Comparison of ENCODE assay signal across 37 cellular contexts in genomic region chr5:131899686-131900085, GRCh38. TPM values are rescaled to one million over a fixed set of nuclear protein-coding genes. Genes with fewer than 3 reads are reported as not detected.
DNase-seq lines count a peak whose midpoint lies in the region; ATAC-seq lines count a peak whose summit lies in the region.
"Had no signal": no experiment of that assay in that cellular context is flagged by ENCODE, and none has a peak within 500 bp of the region (broad histone marks: within the 10 kb centered on the region; RNA-seq: fewer than 3 reads in every experiment).

No MANE protein-coding gene starts in this region.

- no peak for ATAC-seq in activated naive CD4-positive, alpha-beta T cell treated with anti-CD3 and anti-CD28 coated beads, Interleukin-2, amount 50 U/mL, for 72 hours
- ATAC-seq in GM21529 (IDR thresholded peaks at IDR 0.05; ENCODE audit: unreplicated experiment), result no peak
- ATAC-seq: esophagus mucosa; mucosa of descending colon; natural killer cell treated with Interleukin-12 subunit alpha and Interleukin-12 subunit beta and Interleukin-15 and Interleukin-18, amount 100 ng/mL, for 72 hours; Panc1; psoas muscle; stimulated activated memory B cell treated with anti-CD40 and anti-IgM and Interleukin-4, amounts not matched to agents 10 μg/mL and 1 μg/mL and 100 μg/mL, for 72 hours had no signal

- H3K4me1 Mint-ChIP-seq in activated naive CD4-positive, alpha-beta T cell treated with anti-CD3 and anti-CD28 coated beads, Interleukin-2, amount 10 ng/mL, durations not matched to agents 7 days and 5 days, result peaks cover 34% of the 10 kb centered on the region
- H3K4me1 Mint-ChIP-seq: endodermal cell; stimulated activated memory B cell treated with anti-CD40 and anti-IgM and Interleukin-4, amounts not matched to agents 10 μg/mL and 1 μg/mL and 100 μg/mL, for 72 hours had no signal

- H3K9me3 Mint-ChIP-seq in activated naive CD4-positive, alpha-beta T cell treated with anti-CD3 and anti-CD28 coated beads, Interleukin-2, amount 10 ng/mL, durations not matched to agents 7 days and 5 days, result peaks cover 81% of the 10 kb centered on the region
- peaks cover 32 to 34% of the 10 kb centered on the region in 2 donors for H3K9me3 Mint-ChIP-seq in activated naive CD4-positive, alpha-beta T cell treated with anti-CD3 and anti-CD28 coated beads, Interleukin-2, amount 50 U/mL, for 72 hours

- CTCF ChIA-PET in activated naive CD4-positive, alpha-beta T cell treated with anti-CD3 and anti-CD28 coated beads, Interleukin-2, amount 10 ng/mL, durations not matched to agents 7 days and 5 days (lab: Charles Lee), result interaction anchor here (1.4 kb wide), 1 partner anchor 27 kb away, joined by 4 read pairs; no protein-coding TSS in a partner anchor

- DNase-seq in activated naive CD4-positive, alpha-beta T cell treated with anti-CD3 and anti-CD28 coated beads, Interleukin-2, amount 10 ng/mL, durations not matched to agents 7 days and 5 days, result no peak
- no peak for DNase-seq in activated naive CD4-positive, alpha-beta T cell treated with anti-CD3 and anti-CD28 coated beads, Interleukin-2, amount 50 U/mL, for 72 hours (ENCODE audit: low spot score in 2 of 2)
- DNase-seq in astrocyte of the hippocampus (ENCODE audit: low read depth, low spot score) (peak; percentile 6), fibroblast of peridontal ligament (ENCODE audit: extremely low read depth) (peak; percentile 24), stromal cell of bone marrow (ENCODE audit: low read depth) (peak; percentile 0), NCI-H1417 (lab: John Stamatoyannopoulos, UW) (no peak)
- no peak for DNase-seq in activated CD4-positive, alpha-beta T cell treated with anti-CD3 and anti-CD28 coated beads for 4 hours
- DNase-seq: 8988T; activated CD4-positive, alpha-beta T cell treated with anti-CD3 and anti-CD28 coated beads for 48 hours; anterior cingulate cortex; Calu3; DND-41; endodermal cell; GF-D8; hippocampal formation; Karpas-422; mucosa of descending colon; MV-4-11; NCI-H146; NCI-H345; NCI-H69; psoas muscle; SHP77 treated with DMSO at 0.1 percent for 48 hours; stimulated activated CD4-positive, alpha-beta T cell treated with anti-CD3 and anti-CD28 coated beads, Interleukin-15, amount 100 ng/mL, for 24 hours; T-helper 9 cell; upper lobe of left lung; WERI-Rb-1 had no signal

- peak overlapping the region; percentile 56 for H3K27ac Mint-ChIP-seq in activated naive CD4-positive, alpha-beta T cell treated with anti-CD3 and anti-CD28 coated beads, Interleukin-2, amount 10 ng/mL, durations not matched to agents 7 days and 5 days
- H3K27ac Mint-ChIP-seq in activated naive CD4-positive, alpha-beta T cell treated with anti-CD3 and anti-CD28 coated beads, Interleukin-2, amount 50 U/mL, for 72 hours, result no peak overlapping the region
- H3K27ac Mint-ChIP-seq: activated naive CD4-positive, alpha-beta T cell treated with anti-CD3 and anti-CD28 coated beads, Interleukin-2, amount 50 U/mL, for 24 hours; activated T-helper 2 cell treated with anti-CD3 and anti-CD28 coated beads, Interferon-gamma antibody, Interleukin-2, Interleukin-4, amounts not matched to agents 10 μg/mL and 5 μg/mL and 100 μg/mL, durations not matched to agents 14 hours and 24 hours and 36 hours; endodermal cell; stimulated activated memory B cell treated with anti-CD40 and anti-IgM and Interleukin-4, amounts not matched to agents 10 μg/mL and 1 μg/mL and 100 μg/mL, for 72 hours had no signal

- no peak overlapping the region for H3K4me3 Mint-ChIP-seq in activated naive CD4-positive, alpha-beta T cell treated with anti-CD3 and anti-CD28 coated beads, Interleukin-2, amount 10 ng/mL, durations not matched to agents 7 days and 5 days
- H3K4me3 Mint-ChIP-seq: activated naive CD4-positive, alpha-beta T cell treated with anti-CD3 and anti-CD28 coated beads, Interleukin-2, amount 50 U/mL, for 24 hours; endodermal cell; natural killer cell treated with Interleukin-12 subunit alpha and Interleukin-12 subunit beta and Interleukin-15 and Interleukin-18, amount 100 ng/mL, for 72 hours; stimulated activated memory B cell treated with anti-CD40 and anti-IgM and Interleukin-4, amounts not matched to agents 10 μg/mL and 1 μg/mL and 100 μg/mL, for 72 hours had no signal

- peaks cover 65% of the 10 kb centered on the region for H3K36me3 Mint-ChIP-seq in activated naive CD4-positive, alpha-beta T cell treated with anti-CD3 and anti-CD28 coated beads, Interleukin-2, amount 10 ng/mL, durations not matched to agents 7 days and 5 days
- H3K36me3 Mint-ChIP-seq in activated naive CD4-positive, alpha-beta T cell treated with anti-CD3 and anti-CD28 coated beads, Interleukin-2, amount 50 U/mL, for 72 hours, result peaks cover 49 to 64% of the 10 kb centered on the region in 2 donors

- peaks cover 10% of the 10 kb centered on the region for H3K27me3 Mint-ChIP-seq in activated naive CD4-positive, alpha-beta T cell treated with anti-CD3 and anti-CD28 coated beads, Interleukin-2, amount 10 ng/mL, durations not matched to agents 7 days and 5 days
- H3K27me3 Mint-ChIP-seq: activated naive CD4-positive, alpha-beta T cell treated with anti-CD3 and anti-CD28 coated beads, Interleukin-2, amount 50 U/mL, for 24 hours had no signal

RNA-seq across cellular contexts. Expression of gene MEIKIN, which starts 45.8 kb away (rescaled TPM):
- total RNA-seq in activated naive CD4-positive, alpha-beta T cell treated with anti-CD3 and anti-CD28 coated beads, Interleukin-2, amount 50 U/mL, for 72 hours, result not detected
- total RNA-seq: activated T-helper 2 cell treated with anti-CD3 and anti-CD28 coated beads, Interferon-gamma antibody, Interleukin-2, Interleukin-4, amounts not matched to agents 10 μg/mL and 5 μg/mL and 100 μg/mL, durations not matched to agents 14 hours and 24 hours and 36 hours; Calu3; cardiac septum; endodermal cell; esophagus mucosa; H4; lung; mucosa of descending colon; natural killer cell treated with Interleukin-12 subunit alpha and Interleukin-12 subunit beta and Interleukin-15 and Interleukin-18, amount 100 ng/mL, for 72 hours had no signal

Comparison
In these comparisons a context has a peak if more than half of its experiments do, and no peak if none do; other contexts are left out.
1. DNase-seq: peak in astrocyte of the hippocampus (single experiment), fibroblast of peridontal ligament (single experiment) and stromal cell of bone marrow (single experiment); none in activated naive CD4-positive, alpha-beta T cell treated with anti-CD3 and anti-CD28 coated beads, Interleukin-2, amount 10 ng/mL, durations not matched to agents 7 days and 5 days (single experiment), activated naive CD4-positive, alpha-beta T cell treated with anti-CD3 and anti-CD28 coated beads, Interleukin-2, amount 50 U/mL, for 72 hours (0 of 2), NCI-H1417 (0 of 3) and activated CD4-positive, alpha-beta T cell treated with anti-CD3 and anti-CD28 coated beads for 4 hours (0 of 2).